In genomic region chr3:170257145-170257544, GRCh38 we compare ENCODE assay signal across 10 cellular contexts. TPM values are rescaled to one million over a fixed set of nuclear protein-coding genes. Genes with fewer than 3 reads are reported as not detected.
DNase-seq lines count a peak whose midpoint lies in the region; ATAC-seq and TF ChIP-seq lines count a peak whose summit lies in the region.
"Had no signal": no experiment of that assay in that cellular context is flagged by ENCODE, and none has a peak within 500 bp of the region (broad histone marks: within the 10 kb centered on the region; RNA-seq: fewer than 3 reads in every experiment).

No MANE protein-coding gene starts in this region.

- no peak overlapping the region for H3K27ac ChIP-seq in testis

- H3K36me3 ChIP-seq in MG63 (peaks cover 19% of the 10 kb centered on the region), testis (ENCODE audit: low read depth, missing control alignments) (no peaks in the 10 kb centered on the region)

- H3K27me3 ChIP-seq in MG63 (no peaks in the 10 kb centered on the region), testis (no peaks in the 10 kb centered on the region)

- ATAC-seq in GM21825 (IDR thresholded peaks at IDR 0.05; ENCODE audit: unreplicated experiment) (peak; percentile 58), HG03378 (IDR thresholded peaks at IDR 0.05; ENCODE audit: unreplicated experiment) (peak; percentile 41)

- H3K9me3 ChIP-seq in MG63 = peaks cover 5% of the 10 kb centered on the region
- no peaks in the 10 kb centered on the region for H3K9me3 ChIP-seq in testis

- peaks cover 6% of the 10 kb centered on the region for H3K4me1 ChIP-seq in testis

- intact Hi-C loops in testis (cut with DNase I; ENCODE audit: low total_unique reads) = no loop called here

- H3K4me3 ChIP-seq in MG63 = no peak overlapping the region
- H3K4me3 ChIP-seq in testis = no peak overlapping the region
- H3K4me3 ChIP-seq: A549 had no signal

- DNase-seq in activated CD4-positive, alpha-beta T cell treated with anti-CD3 and anti-CD28 coated beads for 48 hours = peak; percentile 59
- DNase-seq in activated CD4-positive, alpha-beta T cell treated with anti-CD3 and anti-CD28 coated beads for 4 hours = no peak
- peak; percentile 8 to 36 (median 10) for DNase-seq in stimulated activated CD4-positive, alpha-beta T cell treated with anti-CD3 and anti-CD28 coated beads, TNF-alpha, amount 100 ng/mL, for 48 hours (ENCODE audit: low read depth in 3 of 3)
- no peak for DNase-seq in MG63
- DNase-seq in NCI-H1436 treated with DMSO at 0.1 percent for 48 hours (lab: John Stamatoyannopoulos, UW) = no peak
- no peak for DNase-seq in testis
- DNase-seq: NCI-H226 had no signal

- no peak for TF ChIP-seq POLR2A in testis (IDR thresholded peaks at IDR 0.05)

- no peak for TF ChIP-seq CTCF in testis (IDR thresholded peaks at IDR 0.05)

- WGBS in testis, 2 donors = 82 to 88% methylated on average over 2 of the region's 2 CpGs

RNA-seq across cellular contexts. Expression of gene PRKCI, which starts 34.9 kb away (rescaled TPM):
- total RNA-seq in MG63 (2014; rRNA removed; shearing (Covaris generic); ENCODE audit: low replicate concordance) = 34.6 and 40.2 TPM in 2 replicates
- 100 to 1,000 TPM in 1 of 2 donors, 10 to 100 TPM in 1; 96.5 to 100 TPM for total RNA-seq in testis
- 25.6 TPM for polyA plus RNA-seq in testis (ENCODE audit: insufficient read depth, low read depth, low replicate concordance)

Comparison
In these comparisons a context has a peak if more than half of its experiments do, and no peak if none do; other contexts are left out.
1. DNase-seq: peak in activated CD4-positive, alpha-beta T cell treated with anti-CD3 and anti-CD28 coated beads for 48 hours (single experiment) and stimulated activated CD4-positive, alpha-beta T cell treated with anti-CD3 and anti-CD28 coated beads, TNF-alpha, amount 100 ng/mL, for 48 hours (3 of 3); none in activated CD4-positive, alpha-beta T cell treated with anti-CD3 and anti-CD28 coated beads for 4 hours (0 of 2), MG63 (single experiment), NCI-H1436 treated with DMSO at 0.1 percent for 48 hours (single experiment) and testis (single experiment).